In the genomic region with DNA sequence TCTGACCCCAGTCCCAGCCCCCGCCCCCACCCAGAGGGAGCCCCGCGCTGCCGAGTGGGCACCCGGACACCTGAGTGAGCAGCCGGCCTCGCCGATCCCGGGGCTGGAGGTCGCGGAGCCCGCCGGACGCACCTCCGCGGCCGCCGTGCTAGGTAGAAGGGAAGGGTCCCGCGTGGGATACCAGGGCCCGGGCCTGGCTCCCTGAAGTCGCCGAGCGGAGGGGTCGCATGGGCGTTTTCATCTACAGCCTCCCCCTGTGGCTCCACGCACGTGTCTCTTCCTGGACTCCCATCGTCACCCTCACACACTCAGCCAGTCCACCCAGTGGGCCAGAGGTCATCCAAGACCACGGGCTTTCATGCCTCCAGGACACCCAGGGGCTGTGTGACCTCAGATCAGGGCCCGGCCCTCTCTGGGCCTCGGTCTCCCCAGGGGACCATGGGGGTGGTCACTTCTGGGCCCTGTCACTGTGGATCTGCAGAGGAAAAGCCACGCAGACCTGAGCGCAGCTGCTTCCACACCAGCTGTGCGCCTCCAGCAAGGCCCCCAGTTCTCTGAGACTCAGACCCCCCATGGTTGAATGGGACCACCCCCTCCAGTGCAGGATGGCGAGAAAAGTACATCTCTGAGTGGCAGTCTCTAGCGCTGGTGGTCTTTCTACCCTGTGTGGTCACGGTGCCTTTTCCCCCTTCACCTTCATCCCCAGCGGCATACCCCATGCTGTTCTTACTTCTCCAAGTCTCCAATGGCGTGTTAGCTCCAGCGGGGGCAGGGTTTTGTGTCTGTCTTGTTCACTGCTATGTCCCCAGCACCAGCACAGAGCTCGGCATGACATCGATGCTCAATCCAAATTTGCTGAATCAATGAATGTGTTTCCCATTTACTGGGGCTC, we compare ENCODE assay signal across 8 cellular contexts. TPM values are rescaled to one million over a fixed set of nuclear protein-coding genes. Genes with fewer than 3 reads are reported as not detected.
DNase-seq lines count a peak whose midpoint lies in the region; ATAC-seq lines count a peak whose summit lies in the region.

No MANE protein-coding gene starts in this region.

- peak overlapping the region; percentile 71 for H3K18ac ChIP-seq in mesendoderm (ENCODE audit: low read length)

- H3K4me3 ChIP-seq in ACC112 (ENCODE audit: low read depth, low read length) (peak overlapping the region; percentile 71), mesendoderm (ENCODE audit: low read length) (peak overlapping the region; percentile 22)
- H3K4me3 ChIP-seq in Jurkat, Clone E6-1 (ENCODE audit: low read length), result peak overlapping the region; percentile 39

- H3K79me1 ChIP-seq in mesendoderm (ENCODE audit: low read length), result peaks cover 6% of the 10 kb centered on the region

- WGBS in mesendoderm (ENCODE audit: extremely low coverage, insufficient coverage, low lambda C conversion rate), result no CpG with 5 or more reads among the region's 43 CpGs

- H3K27ac ChIP-seq in ACC112 (ENCODE audit: low read depth, low read length) (no peak overlapping the region), mesendoderm (ENCODE audit: low read depth, low read length) (no peak overlapping the region)

- peak overlapping the region; percentile 67 for H3K4me2 ChIP-seq in mesendoderm (ENCODE audit: low read length)

- H3K36me3 ChIP-seq in ACC112 (ENCODE audit: insufficient read depth, low read length) (no peaks in the 10 kb centered on the region), mesendoderm (ENCODE audit: control insufficient read depth, insufficient read depth, low read length) (no peaks in the 10 kb centered on the region)

- H3K79me2 ChIP-seq in ACC112 (ENCODE audit: control insufficient read depth, insufficient read depth, low read length, unreplicated experiment) (no peaks in the 10 kb centered on the region), mesendoderm (ENCODE audit: control insufficient read depth, insufficient read depth, low read length) (peaks cover 2% of the 10 kb centered on the region)

- no peak overlapping the region for H3K23ac ChIP-seq in mesendoderm (ENCODE audit: low read length)

- no peak overlapping the region for H4K5ac ChIP-seq in mesendoderm (ENCODE audit: low read length)

- ATAC-seq in GM18909 (IDR thresholded peaks at IDR 0.05; ENCODE audit: poor library complexity, unreplicated experiment), result no peak
- ATAC-seq in HG03135 (IDR thresholded peaks at IDR 0.05; ENCODE audit: unreplicated experiment), result no peak
- no peak for ATAC-seq in GM21367 (IDR thresholded peaks at IDR 0.05; ENCODE audit: unreplicated experiment)

- no peak overlapping the region for H2AK5ac ChIP-seq in mesendoderm (ENCODE audit: low read length)

- peak overlapping the region; percentile 72 for H3K9ac ChIP-seq in mesendoderm (ENCODE audit: low read length)

- H3K27me3 ChIP-seq in ACC112 (ENCODE audit: insufficient read depth, low read length) (no peaks in the 10 kb centered on the region; the same call in 1 of the 2 replicates), mesendoderm (ENCODE audit: insufficient read depth, low read length, poor library complexity) (no peaks in the 10 kb centered on the region)

- H2BK15ac ChIP-seq in mesendoderm (replicated peaks; ENCODE audit: low read depth), result no peak overlapping the region

- H3K4me1 ChIP-seq in ACC112 (ENCODE audit: control insufficient read depth, insufficient read depth, low read length, unreplicated experiment) (no peaks in the 10 kb centered on the region), mesendoderm (ENCODE audit: control insufficient read depth, low read depth, low read length) (peaks cover 13% of the 10 kb centered on the region)

- no peak overlapping the region for H2BK120ac ChIP-seq in mesendoderm (ENCODE audit: low read depth, low read length)

- no peak for DNase-seq in Jurkat, Clone E6-1 (ENCODE audit: low read depth, low spot score)
- DNase-seq in cerebellar cortex (ENCODE audit: low spot score), result peak; percentile 56
- DNase-seq in mesendoderm, result peak; percentile 77
- DNase-seq in NCI-H345 (lab: John Stamatoyannopoulos, UW), result no peak

- no peak overlapping the region for H2BK5ac ChIP-seq in mesendoderm (ENCODE audit: low read length)

- H3K4ac ChIP-seq in mesendoderm (ENCODE audit: low read depth, low read length), result peak overlapping the region; percentile 60

- no peak overlapping the region for H2AFZ ChIP-seq in ACC112 (ENCODE audit: low read length, unreplicated experiment)

- peak overlapping the region; percentile 85 for H3K56ac ChIP-seq in mesendoderm (ENCODE audit: low read length)

- H4K8ac ChIP-seq in mesendoderm (ENCODE audit: low read depth, low read length), result no peak overlapping the region

RNA-seq across cellular contexts. Expression of gene SDC3, which starts 0.6 kb away (rescaled TPM):
- polyA plus RNA-seq in Jurkat, Clone E6-1 (2012; ENCODE audit: insufficient read depth, insufficient read length), result 10.9 TPM
- polyA plus RNA-seq in mesendoderm (2013, experiment 1 of 2), result 18.5 TPM
- 20.4 TPM for polyA plus RNA-seq in mesendoderm (2013, experiment 2 of 2)

Comparison
In these comparisons a context has a peak if more than half of its experiments do, and no peak if none do; other contexts are left out.
1. DNase-seq: peak in cerebellar cortex (single experiment) and mesendoderm (single experiment); none in Jurkat, Clone E6-1 (single experiment) and NCI-H345 (single experiment).
2. Peak in every context shown above with its lines, with median percentiles within 50 percentile points of each other: H3K4me3 ChIP-seq.